ENCODE assay signal across 1 cellular context in the genomic region with DNA sequence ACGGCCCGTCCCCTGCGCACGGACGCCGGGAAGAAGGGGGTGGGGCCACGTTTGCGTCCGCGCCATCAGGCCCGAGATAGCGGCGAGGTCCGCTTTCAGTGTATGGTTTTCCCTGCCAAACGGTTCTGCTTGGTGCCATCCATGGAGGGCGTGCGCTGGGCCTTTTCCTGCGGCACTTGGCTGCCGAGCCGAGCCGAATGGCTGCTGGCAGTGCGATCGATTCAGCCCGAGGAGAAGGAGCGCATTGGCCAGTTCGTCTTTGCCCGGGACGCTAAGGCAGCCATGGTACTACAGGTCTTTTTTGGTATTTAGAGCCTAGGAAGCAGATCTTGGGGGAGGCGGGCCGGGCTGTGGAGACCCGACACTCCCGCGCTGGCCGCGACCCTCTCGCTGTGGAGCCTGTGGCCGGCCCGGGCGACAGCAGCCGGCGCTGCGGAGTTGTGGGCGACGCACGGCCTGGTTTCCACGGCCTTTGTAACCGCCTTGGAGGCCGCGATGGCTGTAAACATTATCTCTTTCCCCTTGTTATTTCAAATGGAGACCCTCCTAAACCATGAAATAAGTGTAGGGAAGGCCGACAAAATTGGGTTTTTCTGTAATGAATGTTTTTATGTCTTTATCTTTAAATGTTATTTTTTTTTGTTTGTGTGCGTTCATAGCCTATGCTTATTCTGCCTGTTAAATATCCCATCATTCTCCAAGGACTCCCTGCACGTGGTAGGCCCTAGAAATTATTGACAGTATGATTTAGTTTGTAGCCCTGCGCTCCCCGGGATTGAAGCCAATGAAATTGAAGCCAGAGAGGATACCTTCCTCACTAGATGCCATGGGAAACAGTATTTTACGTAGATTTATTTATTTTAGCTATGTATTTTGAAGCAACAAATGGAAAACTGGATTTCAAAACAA.
TF ChIP-seq lines count a peak whose summit lies in the region.

A gene with protein sequence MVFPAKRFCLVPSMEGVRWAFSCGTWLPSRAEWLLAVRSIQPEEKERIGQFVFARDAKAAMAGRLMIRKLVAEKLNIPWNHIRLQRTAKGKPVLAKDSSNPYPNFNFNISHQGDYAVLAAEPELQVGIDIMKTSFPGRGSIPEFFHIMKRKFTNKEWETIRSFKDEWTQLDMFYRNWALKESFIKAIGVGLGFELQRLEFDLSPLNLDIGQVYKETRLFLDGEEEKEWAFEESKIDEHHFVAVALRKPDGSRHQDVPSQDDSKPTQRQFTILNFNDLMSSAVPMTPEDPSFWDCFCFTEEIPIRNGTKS (plus strand): TSS at position 54 of the 909 bp plus-strand sequence. CDS start 49 bp downstream, at position 103.

TF ChIP-seq in K562, 482 proteins besides CTCF, POLR2A, EP300 and RAD21 (continued from another document and continues in another):
- TF ChIP-seq, protein P1, sequence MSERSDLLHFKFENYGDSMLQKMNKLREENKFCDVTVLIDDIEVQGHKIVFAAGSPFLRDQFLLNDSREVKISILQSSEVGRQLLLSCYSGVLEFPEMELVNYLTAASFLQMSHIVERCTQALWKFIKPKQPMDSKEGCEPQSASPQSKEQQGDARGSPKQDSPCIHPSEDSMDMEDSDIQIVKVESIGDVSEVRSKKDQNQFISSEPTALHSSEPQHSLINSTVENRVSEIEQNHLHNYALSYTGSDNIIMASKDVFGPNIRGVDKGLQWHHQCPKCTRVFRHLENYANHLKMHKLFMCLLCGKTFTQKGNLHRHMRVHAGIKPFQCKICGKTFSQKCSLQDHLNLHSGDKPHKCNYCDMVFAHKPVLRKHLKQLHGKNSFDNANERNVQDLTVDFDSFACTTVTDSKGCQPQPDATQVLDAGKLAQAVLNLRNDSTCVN (CRISPR knock-in tag; IDR thresholded peaks at IDR 0.05) = no peak
- TF ChIP-seq YBX1 (IDR thresholded peaks at IDR 0.05) (no peak), HDAC2 (IDR thresholded peaks at IDR 0.05) (no peak), ZNF561 (CRISPR knock-in tag; conservative IDR thresholded peaks at IDR 0.05) (no peak), ZNF140 (CRISPR knock-in tag; IDR thresholded peaks at IDR 0.05) (no peak), RBM25 (IDR thresholded peaks at IDR 0.05; ENCODE audit: low read depth, low read length, severe bottlenecking) (no peak), ZNF384 (IDR thresholded peaks at IDR 0.05; ENCODE audit: low read depth, low read length) (no peak), NFATC3 (IDR thresholded peaks at IDR 0.05) (no peak), GABPB2 (CRISPR knock-in tag; conservative IDR thresholded peaks at IDR 0.05) (no peak), ZNF3 (CRISPR knock-in tag; IDR thresholded peaks at IDR 0.05) (no peak), KLF1 (tag; IDR thresholded peaks at IDR 0.05) (no peak), TEAD1 (CRISPR knock-in tag; IDR thresholded peaks at IDR 0.05) (no peak), HMGN3 (IDR thresholded peaks at IDR 0.05; ENCODE audit: borderline replicate concordance, extremely low read depth, insufficient read length, low read depth, low read length) (no peak), COPS2 (conservative IDR thresholded peaks at IDR 0.05) (no peak), ZNF184 (CRISPR knock-in tag; IDR thresholded peaks at IDR 0.05) (no peak), THRAP3 (IDR thresholded peaks at IDR 0.05; ENCODE audit: borderline replicate concordance) (no peak), HMG20A (CRISPR knock-in tag; conservative IDR thresholded peaks at IDR 0.05) (no peak), SP1 (CRISPR knock-in tag; IDR thresholded peaks at IDR 0.05) (peak; percentile 23; the same call in 1 of the 2 replicates), SNIP1 (IDR thresholded peaks at IDR 0.05; ENCODE audit: low read depth) (no peak), PTRF (tag; IDR thresholded peaks at IDR 0.05) (no peak), ZNF77 (CRISPR knock-in tag; IDR thresholded peaks at IDR 0.05) (no peak), CTBP1 (IDR thresholded peaks at IDR 0.05; ENCODE audit: borderline replicate concordance) (no peak; the same call in 1 of the 2 replicates), ZBTB7A (IDR thresholded peaks at IDR 0.05; ENCODE audit: borderline replicate concordance, control insufficient read depth, low read depth, low read length) (no peak), BCL6 (CRISPR knock-in tag; IDR thresholded peaks at IDR 0.05) (no peak), TAF15 (IDR thresholded peaks at IDR 0.05; ENCODE audit: low read depth, low read length) (no peak), NR2F6 (CRISPR knock-in tag; IDR thresholded peaks at IDR 0.05) (no peak), DIDO1 (tag; IDR thresholded peaks at IDR 0.05; ENCODE audit: low read depth) (no peak), CREBBP (IDR thresholded peaks at IDR 0.05; ENCODE audit: low read depth, low read length) (no peak), HCFC1 (IDR thresholded peaks at IDR 0.05; ENCODE audit: low read depth, low read length) (no peak), ZNF232 (CRISPR knock-in tag; IDR thresholded peaks at IDR 0.05) (no peak), ZNF668 (CRISPR knock-in tag; IDR thresholded peaks at IDR 0.05) (no peak), IRF2 (CRISPR knock-in tag; IDR thresholded peaks at IDR 0.05) (no peak), FOS (IDR thresholded peaks at IDR 0.05; ENCODE audit: extremely low read depth, insufficient read length) (no peak), SAFB (IDR thresholded peaks at IDR 0.05; ENCODE audit: borderline replicate concordance, low read depth, low read length) (no peak), PHF21A (IDR thresholded peaks at IDR 0.05; ENCODE audit: borderline replicate concordance, low read depth) (no peak; the same call in 1 of the 2 replicates), BRCA1 (IDR thresholded peaks at IDR 0.05) (no peak), BRCA1 (CRISPR knock-in tag; IDR thresholded peaks at IDR 0.05) (no peak), RBM14 (IDR thresholded peaks at IDR 0.05; ENCODE audit: borderline replicate concordance, insufficient read depth, low read depth, low read length) (no peak), ZNF324 (CRISPR knock-in tag; IDR thresholded peaks at IDR 0.05) (no peak), NR2C2 (CRISPR knock-in tag; IDR thresholded peaks at IDR 0.05) (no peak), NR2C2 (tag; IDR thresholded peaks at IDR 0.05) (peak; percentile 32; the same call in 1 of the 2 replicates)
- TF ChIP-seq, protein P2, sequence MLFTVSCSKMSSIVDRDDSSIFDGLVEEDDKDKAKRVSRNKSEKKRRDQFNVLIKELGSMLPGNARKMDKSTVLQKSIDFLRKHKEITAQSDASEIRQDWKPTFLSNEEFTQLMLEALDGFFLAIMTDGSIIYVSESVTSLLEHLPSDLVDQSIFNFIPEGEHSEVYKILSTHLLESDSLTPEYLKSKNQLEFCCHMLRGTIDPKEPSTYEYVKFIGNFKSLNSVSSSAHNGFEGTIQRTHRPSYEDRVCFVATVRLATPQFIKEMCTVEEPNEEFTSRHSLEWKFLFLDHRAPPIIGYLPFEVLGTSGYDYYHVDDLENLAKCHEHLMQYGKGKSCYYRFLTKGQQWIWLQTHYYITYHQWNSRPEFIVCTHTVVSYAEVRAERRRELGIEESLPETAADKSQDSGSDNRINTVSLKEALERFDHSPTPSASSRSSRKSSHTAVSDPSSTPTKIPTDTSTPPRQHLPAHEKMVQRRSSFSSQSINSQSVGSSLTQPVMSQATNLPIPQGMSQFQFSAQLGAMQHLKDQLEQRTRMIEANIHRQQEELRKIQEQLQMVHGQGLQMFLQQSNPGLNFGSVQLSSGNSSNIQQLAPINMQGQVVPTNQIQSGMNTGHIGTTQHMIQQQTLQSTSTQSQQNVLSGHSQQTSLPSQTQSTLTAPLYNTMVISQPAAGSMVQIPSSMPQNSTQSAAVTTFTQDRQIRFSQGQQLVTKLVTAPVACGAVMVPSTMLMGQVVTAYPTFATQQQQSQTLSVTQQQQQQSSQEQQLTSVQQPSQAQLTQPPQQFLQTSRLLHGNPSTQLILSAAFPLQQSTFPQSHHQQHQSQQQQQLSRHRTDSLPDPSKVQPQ (CRISPR knock-in tag; IDR thresholded peaks at IDR 0.05; ENCODE audit: borderline replicate concordance) = no peak
- TF ChIP-seq, protein P3, sequence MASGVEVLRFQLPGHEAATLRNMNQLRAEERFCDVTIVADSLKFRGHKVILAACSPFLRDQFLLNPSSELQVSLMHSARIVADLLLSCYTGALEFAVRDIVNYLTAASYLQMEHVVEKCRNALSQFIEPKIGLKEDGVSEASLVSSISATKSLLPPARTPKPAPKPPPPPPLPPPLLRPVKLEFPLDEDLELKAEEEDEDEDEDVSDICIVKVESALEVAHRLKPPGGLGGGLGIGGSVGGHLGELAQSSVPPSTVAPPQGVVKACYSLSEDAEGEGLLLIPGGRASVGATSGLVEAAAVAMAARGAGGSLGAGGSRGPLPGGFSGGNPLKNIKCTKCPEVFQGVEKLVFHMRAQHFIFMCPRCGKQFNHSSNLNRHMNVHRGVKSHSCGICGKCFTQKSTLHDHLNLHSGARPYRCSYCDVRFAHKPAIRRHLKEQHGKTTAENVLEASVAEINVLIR (CRISPR knock-in tag; IDR thresholded peaks at IDR 0.05) = no peak
- TF ChIP-seq, protein P4, sequence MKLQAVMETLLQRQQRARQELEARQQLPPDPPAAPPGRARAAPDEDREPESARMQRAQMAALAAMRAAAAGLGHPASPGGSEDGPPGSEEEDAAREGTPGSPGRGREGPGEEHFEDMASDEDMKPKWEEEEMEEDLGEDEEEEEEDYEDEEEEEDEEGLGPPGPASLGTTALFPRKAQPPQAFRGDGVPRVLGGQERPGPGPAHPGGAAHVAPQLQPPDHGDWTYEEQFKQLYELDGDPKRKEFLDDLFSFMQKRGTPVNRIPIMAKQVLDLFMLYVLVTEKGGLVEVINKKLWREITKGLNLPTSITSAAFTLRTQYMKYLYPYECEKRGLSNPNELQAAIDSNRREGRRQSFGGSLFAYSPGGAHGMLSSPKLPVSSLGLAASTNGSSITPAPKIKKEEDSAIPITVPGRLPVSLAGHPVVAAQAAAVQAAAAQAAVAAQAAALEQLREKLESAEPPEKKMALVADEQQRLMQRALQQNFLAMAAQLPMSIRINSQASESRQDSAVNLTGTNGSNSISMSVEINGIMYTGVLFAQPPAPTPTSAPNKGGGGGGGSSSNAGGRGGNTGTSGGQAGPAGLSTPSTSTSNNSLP (IDR thresholded peaks at IDR 0.05; ENCODE audit: borderline replicate concordance, low read depth, low read length) = no peak
- TF ChIP-seq, protein P5, sequence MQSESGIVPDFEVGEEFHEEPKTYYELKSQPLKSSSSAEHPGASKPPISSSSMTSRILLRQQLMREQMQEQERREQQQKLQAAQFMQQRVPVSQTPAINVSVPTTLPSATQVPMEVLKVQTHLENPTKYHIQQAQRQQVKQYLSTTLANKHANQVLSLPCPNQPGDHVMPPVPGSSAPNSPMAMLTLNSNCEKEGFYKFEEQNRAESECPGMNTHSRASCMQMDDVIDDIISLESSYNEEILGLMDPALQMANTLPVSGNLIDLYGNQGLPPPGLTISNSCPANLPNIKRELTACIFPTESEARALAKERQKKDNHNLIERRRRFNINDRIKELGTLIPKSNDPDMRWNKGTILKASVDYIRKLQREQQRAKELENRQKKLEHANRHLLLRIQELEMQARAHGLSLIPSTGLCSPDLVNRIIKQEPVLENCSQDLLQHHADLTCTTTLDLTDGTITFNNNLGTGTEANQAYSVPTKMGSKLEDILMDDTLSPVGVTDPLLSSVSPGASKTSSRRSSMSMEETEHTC (IDR thresholded peaks at IDR 0.05) = no peak
- TF ChIP-seq, protein P6, sequence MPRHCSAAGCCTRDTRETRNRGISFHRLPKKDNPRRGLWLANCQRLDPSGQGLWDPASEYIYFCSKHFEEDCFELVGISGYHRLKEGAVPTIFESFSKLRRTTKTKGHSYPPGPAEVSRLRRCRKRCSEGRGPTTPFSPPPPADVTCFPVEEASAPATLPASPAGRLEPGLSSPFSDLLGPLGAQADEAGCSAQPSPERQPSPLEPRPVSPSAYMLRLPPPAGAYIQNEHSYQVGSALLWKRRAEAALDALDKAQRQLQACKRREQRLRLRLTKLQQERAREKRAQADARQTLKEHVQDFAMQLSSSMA (CRISPR knock-in tag; IDR thresholded peaks at IDR 0.05) = 0 out of 2 replicates have a peak, but pooled peaks have one; percentile 28
- TF ChIP-seq, protein P7, sequence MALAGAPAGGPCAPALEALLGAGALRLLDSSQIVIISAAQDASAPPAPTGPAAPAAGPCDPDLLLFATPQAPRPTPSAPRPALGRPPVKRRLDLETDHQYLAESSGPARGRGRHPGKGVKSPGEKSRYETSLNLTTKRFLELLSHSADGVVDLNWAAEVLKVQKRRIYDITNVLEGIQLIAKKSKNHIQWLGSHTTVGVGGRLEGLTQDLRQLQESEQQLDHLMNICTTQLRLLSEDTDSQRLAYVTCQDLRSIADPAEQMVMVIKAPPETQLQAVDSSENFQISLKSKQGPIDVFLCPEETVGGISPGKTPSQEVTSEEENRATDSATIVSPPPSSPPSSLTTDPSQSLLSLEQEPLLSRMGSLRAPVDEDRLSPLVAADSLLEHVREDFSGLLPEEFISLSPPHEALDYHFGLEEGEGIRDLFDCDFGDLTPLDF (CRISPR knock-in tag; IDR thresholded peaks at IDR 0.05) = no peak
- TF ChIP-seq, protein P8, sequence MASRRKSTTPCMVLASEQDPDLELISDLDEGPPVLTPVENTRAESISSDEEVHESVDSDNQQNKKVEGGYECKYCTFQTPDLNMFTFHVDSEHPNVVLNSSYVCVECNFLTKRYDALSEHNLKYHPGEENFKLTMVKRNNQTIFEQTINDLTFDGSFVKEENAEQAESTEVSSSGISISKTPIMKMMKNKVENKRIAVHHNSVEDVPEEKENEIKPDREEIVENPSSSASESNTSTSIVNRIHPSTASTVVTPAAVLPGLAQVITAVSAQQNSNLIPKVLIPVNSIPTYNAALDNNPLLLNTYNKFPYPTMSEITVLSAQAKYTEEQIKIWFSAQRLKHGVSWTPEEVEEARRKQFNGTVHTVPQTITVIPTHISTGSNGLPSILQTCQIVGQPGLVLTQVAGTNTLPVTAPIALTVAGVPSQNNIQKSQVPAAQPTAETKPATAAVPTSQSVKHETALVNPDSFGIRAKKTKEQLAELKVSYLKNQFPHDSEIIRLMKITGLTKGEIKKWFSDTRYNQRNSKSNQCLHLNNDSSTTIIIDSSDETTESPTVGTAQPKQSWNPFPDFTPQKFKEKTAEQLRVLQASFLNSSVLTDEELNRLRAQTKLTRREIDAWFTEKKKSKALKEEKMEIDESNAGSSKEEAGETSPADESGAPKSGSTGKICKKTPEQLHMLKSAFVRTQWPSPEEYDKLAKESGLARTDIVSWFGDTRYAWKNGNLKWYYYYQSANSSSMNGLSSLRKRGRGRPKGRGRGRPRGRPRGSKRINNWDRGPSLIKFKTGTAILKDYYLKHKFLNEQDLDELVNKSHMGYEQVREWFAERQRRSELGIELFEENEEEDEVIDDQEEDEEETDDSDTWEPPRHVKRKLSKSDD (conservative IDR thresholded peaks at IDR 0.05; ENCODE audit: low read length) = no peak
- TF ChIP-seq, protein P9, sequence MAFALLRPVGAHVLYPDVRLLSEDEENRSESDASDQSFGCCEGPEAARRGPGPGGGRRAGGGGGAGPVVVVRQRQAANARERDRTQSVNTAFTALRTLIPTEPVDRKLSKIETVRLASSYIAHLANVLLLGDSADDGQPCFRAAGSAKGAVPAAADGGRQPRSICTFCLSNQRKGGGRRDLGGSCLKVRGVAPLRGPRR (CRISPR knock-in tag; IDR thresholded peaks at IDR 0.05) = no peak
- TF ChIP-seq, protein P10, sequence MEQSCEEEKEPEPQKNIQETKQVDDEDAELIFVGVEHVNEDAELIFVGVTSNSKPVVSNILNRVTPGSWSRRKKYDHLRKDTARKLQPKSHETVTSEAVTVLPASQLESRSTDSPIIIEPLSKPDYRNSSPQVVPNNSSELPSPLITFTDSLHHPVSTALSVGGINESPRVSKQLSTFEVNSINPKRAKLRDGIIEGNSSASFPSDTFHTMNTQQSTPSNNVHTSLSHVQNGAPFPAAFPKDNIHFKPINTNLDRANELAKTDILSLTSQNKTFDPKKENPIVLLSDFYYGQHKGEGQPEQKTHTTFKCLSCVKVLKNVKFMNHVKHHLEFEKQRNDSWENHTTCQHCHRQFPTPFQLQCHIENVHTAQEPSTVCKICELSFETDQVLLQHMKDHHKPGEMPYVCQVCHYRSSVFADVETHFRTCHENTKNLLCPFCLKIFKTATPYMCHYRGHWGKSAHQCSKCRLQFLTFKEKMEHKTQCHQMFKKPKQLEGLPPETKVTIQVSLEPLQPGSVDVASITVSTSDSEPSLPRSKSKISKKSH (CRISPR knock-in tag; IDR thresholded peaks at IDR 0.05) = no peak
